In the genomic region with DNA sequence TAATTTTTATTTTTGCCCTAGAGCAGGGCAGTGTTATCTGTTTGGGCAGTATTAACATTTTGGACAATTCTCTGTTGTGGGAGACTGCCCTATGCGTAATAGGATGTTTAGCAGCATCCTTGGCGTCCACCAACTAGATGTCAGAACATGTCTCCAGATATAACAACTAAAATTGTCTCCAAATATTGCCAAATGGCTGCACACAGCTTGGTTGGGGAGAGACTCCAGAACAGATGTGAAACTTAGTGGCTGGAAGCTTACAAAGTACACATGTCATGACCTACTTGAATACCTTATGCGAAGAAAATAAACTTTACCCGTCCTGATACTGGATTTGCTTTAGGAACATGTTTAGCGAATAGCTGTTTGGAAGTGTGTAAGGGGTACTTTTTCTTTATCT, we compare ENCODE assay signal across 8 cellular contexts.
"Had no signal": no experiment of that assay in that cellular context is flagged by ENCODE, and none has a peak within 500 bp of the region (broad histone marks: within the 10 kb centered on the region; RNA-seq: fewer than 3 reads in every experiment).

No MANE protein-coding gene starts in this region.

- FAIRE-seq: G401.6, GM12878, GM12891, GM12892, GM18507, GM19239 had no signal

- ATAC-seq: GM12878 had no signal

- H3K4me3 ChIP-seq: GM12878 had no signal

- DNase-seq: GDM1, GF-D8 had no signal
